Comparison of ENCODE assay signal across 12 cellular contexts in genomic region chr5:1118738-1119137, GRCh38. TPM values are rescaled to one million over a fixed set of nuclear protein-coding genes. Genes with fewer than 3 reads are reported as not detected.
DNase-seq lines count a peak whose midpoint lies in the region; ATAC-seq and TF ChIP-seq lines count a peak whose summit lies in the region.
"Had no signal": no experiment of that assay in that cellular context is flagged by ENCODE, and none has a peak within 500 bp of the region (broad histone marks: within the 10 kb centered on the region; RNA-seq: fewer than 3 reads in every experiment).

No MANE protein-coding gene starts in this region.

- CTCF ChIA-PET in HEK293 (lab: Yijun Ruan, JAX): interaction anchor here (0.7 to 3.0 kb wide), 10 partner anchors 10 to 197 kb away, joined by 3 to 18 read pairs (median 6); no protein-coding TSS in a partner anchor

- H3K9me3 Mint-ChIP-seq in osteocyte (ENCODE audit: unreplicated experiment): no peaks in the 10 kb centered on the region
- no peaks in the 10 kb centered on the region for H3K9me3 Mint-ChIP-seq in activated T-helper 2 cell treated with anti-CD3 and anti-CD28 coated beads, Interferon-gamma antibody, Interleukin-2, Interleukin-4, amounts not matched to agents 10 μg/mL and 5 μg/mL and 100 μg/mL, durations not matched to agents 14 hours and 24 hours and 36 hours
- H3K9me3 Mint-ChIP-seq: activated naive CD8-positive, alpha-beta T cell treated with anti-CD3 and anti-CD28 coated beads, Interleukin-2, amount 10 ng/mL, durations not matched to agents 7 days and 5 days had no signal

- no peak overlapping the region for H3K4me3 Mint-ChIP-seq in osteocyte (ENCODE audit: unreplicated experiment)
- no peak overlapping the region for H3K4me3 Mint-ChIP-seq in activated T-helper 2 cell treated with anti-CD3 and anti-CD28 coated beads, Interferon-gamma antibody, Interleukin-2, Interleukin-4, amounts not matched to agents 10 μg/mL and 5 μg/mL and 100 μg/mL, durations not matched to agents 14 hours and 24 hours and 36 hours (ENCODE audit: low read depth)
- H3K4me3 Mint-ChIP-seq: activated naive CD8-positive, alpha-beta T cell treated with anti-CD3 and anti-CD28 coated beads, Interleukin-2, amount 10 ng/mL, durations not matched to agents 7 days and 5 days had no signal

- intact Hi-C loops in heart left ventricle (cut with DNase I): no loop called here
- intact Hi-C loops in psoas muscle (cut with DNase I): no loop called here
- intact Hi-C loops in activated T-helper 2 cell treated with anti-CD3 and anti-CD28 coated beads, Interferon-gamma antibody, Interleukin-2, Interleukin-4, amounts not matched to agents 10 μg/mL and 5 μg/mL and 100 μg/mL, durations not matched to agents 14 hours and 24 hours and 36 hours (cut with micrococcal nuclease): no loop called here

- TF ChIP-seq POLR2A in heart left ventricle (IDR thresholded peaks at IDR 0.05): no peak

- H3K36me3 Mint-ChIP-seq in osteocyte (ENCODE audit: unreplicated experiment): no peaks in the 10 kb centered on the region
- no peaks in the 10 kb centered on the region for H3K36me3 Mint-ChIP-seq in activated T-helper 2 cell treated with anti-CD3 and anti-CD28 coated beads, Interferon-gamma antibody, Interleukin-2, Interleukin-4, amounts not matched to agents 10 μg/mL and 5 μg/mL and 100 μg/mL, durations not matched to agents 14 hours and 24 hours and 36 hours (ENCODE audit: low read depth)
- H3K36me3 Mint-ChIP-seq: activated naive CD8-positive, alpha-beta T cell treated with anti-CD3 and anti-CD28 coated beads, Interleukin-2, amount 10 ng/mL, durations not matched to agents 7 days and 5 days had no signal

- H3K4me1 ChIP-seq in HEK293 (ENCODE audit: control insufficient read depth, insufficient read depth, low read length) (peaks cover 16% of the 10 kb centered on the region), heart left ventricle (peaks cover 0 to 55% (median 33%) of the 10 kb centered on the region in 12 donors), psoas muscle (peaks cover 16% of the 10 kb centered on the region)

- peaks cover 3% of the 10 kb centered on the region for H3K27me3 Mint-ChIP-seq in osteocyte (ENCODE audit: unreplicated experiment)
- no peaks in the 10 kb centered on the region for H3K27me3 Mint-ChIP-seq in activated T-helper 2 cell treated with anti-CD3 and anti-CD28 coated beads, Interferon-gamma antibody, Interleukin-2, Interleukin-4, amounts not matched to agents 10 μg/mL and 5 μg/mL and 100 μg/mL, durations not matched to agents 14 hours and 24 hours and 36 hours (ENCODE audit: low read depth)

- H3K27ac Mint-ChIP-seq in osteocyte (ENCODE audit: unreplicated experiment): no peak overlapping the region
- no peak overlapping the region for H3K27ac Mint-ChIP-seq in activated T-helper 2 cell treated with anti-CD3 and anti-CD28 coated beads, Interferon-gamma antibody, Interleukin-2, Interleukin-4, amounts not matched to agents 10 μg/mL and 5 μg/mL and 100 μg/mL, durations not matched to agents 14 hours and 24 hours and 36 hours
- H3K27ac Mint-ChIP-seq: activated naive CD8-positive, alpha-beta T cell treated with anti-CD3 and anti-CD28 coated beads, Interleukin-2, amount 10 ng/mL, durations not matched to agents 7 days and 5 days had no signal

- H3K27me3 ChIP-seq in heart left ventricle (no peaks in the 10 kb centered on the region), psoas muscle (ENCODE audit: insufficient read depth in 3 of 3, low read length in 2 of 3) (peaks cover 0 to 29% (median 5%) of the 10 kb centered on the region in 3 donors)

- no peaks in the 10 kb centered on the region for H3K4me1 Mint-ChIP-seq in osteocyte (ENCODE audit: unreplicated experiment)
- H3K4me1 Mint-ChIP-seq in activated T-helper 2 cell treated with anti-CD3 and anti-CD28 coated beads, Interferon-gamma antibody, Interleukin-2, Interleukin-4, amounts not matched to agents 10 μg/mL and 5 μg/mL and 100 μg/mL, durations not matched to agents 14 hours and 24 hours and 36 hours (ENCODE audit: low read depth): peaks cover 3% of the 10 kb centered on the region

- H3K9me3 ChIP-seq in HEK293 (ENCODE audit: control insufficient read depth, insufficient read depth, low read depth, low read length) (no peaks in the 10 kb centered on the region), heart left ventricle (no peaks in the 10 kb centered on the region), psoas muscle (no peaks in the 10 kb centered on the region)
- H3K9me3 ChIP-seq: tibial artery had no signal

- POLR2A ChIA-PET in HEK293 (lab: Yijun Ruan, JAX): interaction anchor here (0.6 to 2.9 kb wide), 11 partner anchors 8 to 981 kb away, joined by 3 to 10 read pairs (median 5); no protein-coding TSS in a partner anchor

- H3K27ac ChIP-seq in HEK293 (ENCODE audit: extremely low read depth, low read depth, low read length) (peak overlapping the region; percentile 76), heart left ventricle (peak overlapping the region in 11 of 12 donors; percentile 1 to 81 (median 51)), psoas muscle (peak overlapping the region; percentile 59)
- H3K27ac ChIP-seq: tibial artery had no signal

- DNase-seq in NCI-H69 (lab: John Stamatoyannopoulos, UW) (peak; percentile 35), heart left ventricle (peak in 3 of 5 donors; percentile 64 to 81 (median 77)), psoas muscle (no peak), osteocyte (ENCODE audit: extremely low spot score, unreplicated experiment) (no peak)
- no peak for DNase-seq in activated T-helper 2 cell treated with anti-CD3 and anti-CD28 coated beads, Interferon-gamma antibody, Interleukin-2, Interleukin-4, amounts not matched to agents 10 μg/mL and 5 μg/mL and 100 μg/mL, durations not matched to agents 14 hours and 24 hours and 36 hours (ENCODE audit: low spot score)
- DNase-seq: activated naive CD8-positive, alpha-beta T cell treated with anti-CD3 and anti-CD28 coated beads, Interleukin-2, amount 10 ng/mL, durations not matched to agents 7 days and 5 days; NCI-H1930; tibial artery had no signal

- peak in 3 of 4 donors; percentile 23 to 52 (median 44) for ATAC-seq in heart left ventricle
- ATAC-seq in psoas muscle: peak; percentile 24 to 34 (median 32)
- ATAC-seq in HG02884 (IDR thresholded peaks at IDR 0.05; ENCODE audit: unreplicated experiment): no peak
- no peak for ATAC-seq in GM18873 (IDR thresholded peaks at IDR 0.05; ENCODE audit: low FRiP score, unreplicated experiment)

- H3K4me3 ChIP-seq in HEK293 (ENCODE audit: low read depth, low read length) (no peak overlapping the region), heart left ventricle (no peak overlapping the region), psoas muscle (no peak overlapping the region)
- H3K4me3 ChIP-seq: lung, tibial artery had no signal

- H3K36me3 ChIP-seq in HEK293 (ENCODE audit: control insufficient read depth in 2 of 2, insufficient read depth in 1 of 2, low read length in 2 of 2) (no peaks in the 10 kb centered on the region), heart left ventricle (no peaks in the 10 kb centered on the region), psoas muscle (ENCODE audit: insufficient read depth in 1 of 2, low read depth in 1 of 2) (no peaks in the 10 kb centered on the region)
- H3K36me3 ChIP-seq: tibial artery had no signal

- WGBS in heart left ventricle, 4 donors: 40 to 78% (median 56%) methylated on average over 4 to 15 of the region's 15 CpGs
- WGBS in psoas muscle, 3 donors: 32 to 44% (median 38%) methylated on average over 15 of the region's 15 CpGs

- TF ChIP-seq CTCF in HEK293 (tag by site-specific recombination; IDR thresholded peaks at IDR 0.05) (no peak), heart left ventricle (IDR thresholded peaks at IDR 0.05) (no peak), psoas muscle (IDR thresholded peaks at IDR 0.05) (no peak), osteocyte (IDR thresholded peaks at IDR 0.05) (no peak)

TF ChIP-seq in HEK293, 187 proteins besides CTCF, POLR2A, EP300 and RAD21 (continues in another document):
- TF ChIP-seq ZNF558 (tag by site-specific recombination; IDR thresholded peaks at IDR 0.05) (no peak), ZSCAN16 (tag by site-specific recombination; IDR thresholded peaks at IDR 0.05) (no peak), ZNF394 (tag by site-specific recombination; IDR thresholded peaks at IDR 0.05; ENCODE audit: borderline replicate concordance) (no peak), ZNF398 (tag by site-specific recombination; IDR thresholded peaks at IDR 0.05) (0 out of 2 replicates have a peak, but pooled peaks have one; percentile 12)
- TF ChIP-seq, protein P1, sequence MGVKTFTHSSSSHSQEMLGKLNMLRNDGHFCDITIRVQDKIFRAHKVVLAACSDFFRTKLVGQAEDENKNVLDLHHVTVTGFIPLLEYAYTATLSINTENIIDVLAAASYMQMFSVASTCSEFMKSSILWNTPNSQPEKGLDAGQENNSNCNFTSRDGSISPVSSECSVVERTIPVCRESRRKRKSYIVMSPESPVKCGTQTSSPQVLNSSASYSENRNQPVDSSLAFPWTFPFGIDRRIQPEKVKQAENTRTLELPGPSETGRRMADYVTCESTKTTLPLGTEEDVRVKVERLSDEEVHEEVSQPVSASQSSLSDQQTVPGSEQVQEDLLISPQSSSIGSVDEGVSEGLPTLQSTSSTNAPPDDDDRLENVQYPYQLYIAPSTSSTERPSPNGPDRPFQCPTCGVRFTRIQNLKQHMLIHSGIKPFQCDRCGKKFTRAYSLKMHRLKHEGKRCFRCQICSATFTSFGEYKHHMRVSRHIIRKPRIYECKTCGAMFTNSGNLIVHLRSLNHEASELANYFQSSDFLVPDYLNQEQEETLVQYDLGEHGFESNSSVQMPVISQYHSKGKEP (tag by site-specific recombination; IDR thresholded peaks at IDR 0.05): no peak

RNA-seq across cellular contexts. Expression of gene SLC12A7, which starts 6.9 kb away (rescaled TPM):
- total RNA-seq in heart left ventricle: 100 to 1,000 TPM in 7 of 9 donors, 10 to 100 TPM in 2; 77.0 to 159 (median 132) TPM
- 10 to 100 TPM; 66.3 to 74.5 TPM for polyA plus RNA-seq in heart left ventricle
- 10 to 100 TPM in 3 of 4 donors, 1 to 10 TPM in 1; 4.5 to 22.0 (median 15.1) TPM for total RNA-seq in psoas muscle
- 1 to 10 TPM; 2.3 to 3.8 (median 2.3) TPM for polyA plus RNA-seq in psoas muscle
- 9.4 and 11.5 TPM in 2 replicates for total RNA-seq in osteocyte
- total RNA-seq in activated T-helper 2 cell treated with anti-CD3 and anti-CD28 coated beads, Interferon-gamma antibody, Interleukin-2, Interleukin-4, amounts not matched to agents 10 μg/mL and 5 μg/mL and 100 μg/mL, durations not matched to agents 14 hours and 24 hours and 36 hours: 31.1 and 31.9 TPM in 2 replicates

Comparison
In these comparisons a context has a peak if more than half of its experiments do, and no peak if none do; other contexts are left out.
1. DNase-seq: peak in NCI-H69 (single experiment) and heart left ventricle (3 of 5); none in psoas muscle (0 of 2), osteocyte (single experiment) and activated T-helper 2 cell treated with anti-CD3 and anti-CD28 coated beads, Interferon-gamma antibody, Interleukin-2, Interleukin-4, amounts not matched to agents 10 μg/mL and 5 μg/mL and 100 μg/mL, durations not matched to agents 14 hours and 24 hours and 36 hours (single experiment).
2. ATAC-seq: peak in heart left ventricle (3 of 4) and psoas muscle (4 of 4); none in HG02884 (single experiment) and GM18873 (single experiment).
3. Peak in every context shown above with its lines, with median percentiles within 50 percentile points of each other: H3K27ac ChIP-seq.